Comparison of ENCODE assay signal across 12 cellular contexts in the genomic region with DNA sequence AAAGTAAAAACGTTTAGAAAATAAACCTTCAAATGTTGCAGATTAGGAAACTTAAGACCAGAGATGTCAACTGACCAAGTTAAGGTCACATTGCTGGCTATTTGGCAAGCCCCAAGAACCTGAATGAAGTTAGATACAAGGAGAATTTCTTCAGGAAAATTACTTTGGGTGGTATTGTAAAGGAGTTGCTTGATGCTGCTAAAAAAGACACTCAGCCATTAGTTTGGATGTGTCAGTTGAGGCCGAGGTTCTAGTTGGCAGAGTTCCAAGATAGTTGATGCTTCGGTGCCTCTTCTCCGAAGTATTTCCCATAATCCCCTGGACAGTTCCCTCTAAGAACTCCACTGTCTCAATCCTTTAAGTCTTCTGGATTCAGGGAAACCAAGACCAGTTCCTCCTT. TPM values are rescaled to one million over a fixed set of nuclear protein-coding genes. Genes with fewer than 3 reads are reported as not detected.
DNase-seq lines count a peak whose midpoint lies in the region; ATAC-seq, FAIRE-seq and TF ChIP-seq lines count a peak whose summit lies in the region.
"Had no signal": no experiment of that assay in that cellular context is flagged by ENCODE, and none has a peak within 500 bp of the region (broad histone marks: within the 10 kb centered on the region; RNA-seq: fewer than 3 reads in every experiment).

No MANE protein-coding gene starts in this region.

- POLR2A ChIA-PET in HepG2 (lab: Yijun Ruan, JAX): interaction anchor here (0.9 to 6.9 kb wide), 12 partner anchors 8 to 440 kb away, joined by 3 to 265 read pairs (median 4); a partner anchor contains a TSS

- H2BK12ac ChIP-seq in neuronal stem cell (ENCODE audit: low read length): no peak overlapping the region

- peaks cover 57% of the 10 kb centered on the region for H3K36me3 Mint-ChIP-seq in activated T-helper 17 cell treated with anti-CD3 and anti-CD28 coated beads, Interleukin-2, amount 50 U/mL, for 72 hours (ENCODE audit: low read depth)
- peaks cover 7 to 10% (median 9%) of the 10 kb centered on the region in 3 donors for H3K36me3 Mint-ChIP-seq in immature natural killer cell

- peak overlapping the region; percentile 100 for H3K27ac Mint-ChIP-seq in activated T-helper 17 cell treated with anti-CD3 and anti-CD28 coated beads, Interleukin-2, amount 50 U/mL, for 72 hours
- H3K27ac Mint-ChIP-seq in immature natural killer cell: no peak overlapping the region
- H3K27ac Mint-ChIP-seq: mesothelial cell of epicardium had no signal

- no peak overlapping the region for H3K18ac ChIP-seq in neuronal stem cell (ENCODE audit: low read length)

- H3K36me3 ChIP-seq in BLaER1 (peaks cover 33% of the 10 kb centered on the region), HepG2 (replicated peaks in 1 of 2; ENCODE audit: control insufficient read depth in 1 of 2, insufficient read depth in 2 of 2, low read length in 2 of 2) (peaks cover 6 to 25% of the 10 kb centered on the region in 2 experiments; a peak in 4 of 5 replicates), neuronal stem cell (replicated peaks in 1 of 2; ENCODE audit: control insufficient read depth in 2 of 2, insufficient read depth in 2 of 2, low read length in 2 of 2) (peaks cover 2 to 7% of the 10 kb centered on the region in 2 donors)

- peaks cover 72% of the 10 kb centered on the region for H3K4me1 ChIP-seq in BLaER1
- peaks cover 100% of the 10 kb centered on the region for H3K4me1 ChIP-seq in HepG2 (ENCODE audit: insufficient read depth, low read length)
- H3K4me1 ChIP-seq in neuronal stem cell (ENCODE audit: control insufficient read depth in 2 of 2, insufficient read depth in 1 of 2, low read depth in 1 of 2, low read length in 2 of 2): peaks cover 2 to 3% of the 10 kb centered on the region in 2 donors

- ATAC-seq in activated T-helper 17 cell treated with anti-CD3 and anti-CD28 coated beads, Interleukin-2, amount 50 U/mL, for 72 hours (replicated peaks): no peak
- ATAC-seq in HepG2: no peak

- peaks cover 56% of the 10 kb centered on the region for H3K4me1 Mint-ChIP-seq in activated T-helper 17 cell treated with anti-CD3 and anti-CD28 coated beads, Interleukin-2, amount 50 U/mL, for 72 hours
- peaks cover 9 to 30% of the 10 kb centered on the region in 2 donors for H3K4me1 Mint-ChIP-seq in immature natural killer cell

- no peaks in the 10 kb centered on the region for H3K79me1 ChIP-seq in neuronal stem cell (ENCODE audit: low read depth, low read length)

- H3K4me3 ChIP-seq in BLaER1: no peak overlapping the region
- H3K4me3 ChIP-seq in HepG2 (replicated peaks in 1 of 3; ENCODE audit: insufficient read depth in 1 of 3, low read depth in 2 of 3, low read length in 3 of 3): peak overlapping the region in 1 of 3 experiments; percentile 15; a peak in 1 of 6 replicates
- H3K4me3 ChIP-seq in neuronal stem cell (ENCODE audit: low read length in 2 of 2): no peak overlapping the region
- H3K4me3 ChIP-seq: sigmoid colon had no signal

- H3K14ac ChIP-seq in neuronal stem cell (ENCODE audit: low read length): no peak overlapping the region

- intact Hi-C loops in HepG2 (cut with micrococcal nuclease; ENCODE audit: unreplicated experiment): loop anchor here (1.0 to 10.0 kb wide), 3 partner anchors 17 to 334 kb away; a partner anchor contains a TSS

- no peak overlapping the region for H3K9ac ChIP-seq in BLaER1
- H3K9ac ChIP-seq in HepG2 (ENCODE audit: insufficient read depth, low read depth, low read length): peak overlapping the region; percentile 80
- H3K9ac ChIP-seq in neuronal stem cell (ENCODE audit: low read depth, low read length, poor library complexity): no peak overlapping the region

- in situ Hi-C loops in HepG2 (cut with HindIII; ENCODE audit: extremely low pct_ligation_motif_present, low pct_unique_long_range_greater_than_20kb): no loop called here

- peaks cover 4% of the 10 kb centered on the region for H3K9me3 Mint-ChIP-seq in activated T-helper 17 cell treated with anti-CD3 and anti-CD28 coated beads, Interleukin-2, amount 50 U/mL, for 72 hours
- H3K9me3 Mint-ChIP-seq in immature natural killer cell: no peaks in the 10 kb centered on the region
- H3K9me3 Mint-ChIP-seq: mesothelial cell of epicardium had no signal

- no peak overlapping the region for H3K23ac ChIP-seq in neuronal stem cell (ENCODE audit: low read depth, low read length, poor library complexity)

- H2BK5ac ChIP-seq in neuronal stem cell (ENCODE audit: low read length): no peak overlapping the region

- H4K91ac ChIP-seq in neuronal stem cell (ENCODE audit: low read depth, low read length, poor library complexity): no peak overlapping the region

- H3K9me3 ChIP-seq in BLaER1: no peaks in the 10 kb centered on the region
- no peaks in the 10 kb centered on the region for H3K9me3 ChIP-seq in HepG2 (ENCODE audit: low read length)
- H3K9me3 ChIP-seq in neuronal stem cell (replicated peaks in 1 of 2; ENCODE audit: control insufficient read depth in 2 of 2, insufficient read depth in 1 of 2, low read depth in 1 of 2, low read length in 2 of 2): no peaks in the 10 kb centered on the region
- H3K9me3 ChIP-seq: sigmoid colon had no signal

- no peak for TF ChIP-seq RAD21 in HepG2 (CRISPR knock-in tag; IDR thresholded peaks at IDR 0.05)

- H3K27me3 Mint-ChIP-seq in activated T-helper 17 cell treated with anti-CD3 and anti-CD28 coated beads, Interleukin-2, amount 50 U/mL, for 72 hours: no peaks in the 10 kb centered on the region
- H3K27me3 Mint-ChIP-seq in immature natural killer cell (ENCODE audit: low read depth in 3 of 3): peaks cover 0 to 3% (median 2%) of the 10 kb centered on the region in 3 donors

- H3K27ac ChIP-seq in BLaER1 (no peak overlapping the region), HepG2 (ENCODE audit: extremely low read length, insufficient read depth, low read length) (peak overlapping the region; percentile 99), neuronal stem cell (replicated peaks; ENCODE audit: low read length) (no peak overlapping the region)
- H3K27ac ChIP-seq: sigmoid colon had no signal

- TF ChIP-seq POLR2A in HepG2 (IDR thresholded peaks at IDR 0.05; ENCODE audit: insufficient read depth in 1 of 2, low read depth in 2 of 2, low read length in 2 of 2): no peak

- TF ChIP-seq EP300 in HepG2 (IDR thresholded peaks at IDR 0.05; ENCODE audit: low read depth in 2 of 2, low read length in 2 of 2): no peak
- TF ChIP-seq EP300 in HepG2 (CRISPR knock-in tag; IDR thresholded peaks at IDR 0.05; ENCODE audit: borderline replicate concordance): no peak

- H2AK5ac ChIP-seq in neuronal stem cell (ENCODE audit: low read depth, low read length): no peak overlapping the region

- no TSS peak for BruUV-seq in HepG2 (replicated peaks; lab: Mats Ljungman, UMichigan)

- H4K20me1 ChIP-seq in BLaER1 (peaks cover 44% of the 10 kb centered on the region), HepG2 (ENCODE audit: insufficient read depth, low read length) (peaks cover 17% of the 10 kb centered on the region)

- no peak overlapping the region for H2BK120ac ChIP-seq in neuronal stem cell (ENCODE audit: low read depth, low read length)

- H2AFZ ChIP-seq in HepG2 (ENCODE audit: low read length): no peak overlapping the region
- H2AFZ ChIP-seq in neuronal stem cell (ENCODE audit: low read length): no peak overlapping the region

- peak overlapping the region; percentile 76 for H3K4me3 Mint-ChIP-seq in activated T-helper 17 cell treated with anti-CD3 and anti-CD28 coated beads, Interleukin-2, amount 50 U/mL, for 72 hours
- H3K4me3 Mint-ChIP-seq in immature natural killer cell: no peak overlapping the region
- H3K4me3 Mint-ChIP-seq: mesothelial cell of epicardium had no signal

- no peak for TF ChIP-seq CTCF in HepG2 (CRISPR knock-in tag; IDR thresholded peaks at IDR 0.05)

- CTCF ChIA-PET in HepG2 (lab: Yijun Ruan, JAX; ENCODE audit: low intra/inter-chr PET ratio, low total read pairs): no interaction called here

- H3K4me2 ChIP-seq in BLaER1 (peak overlapping the region; percentile 56; the same call in 1 of the 2 replicates), HepG2 (ENCODE audit: low read depth, low read length) (peak overlapping the region; percentile 81), neuronal stem cell (ENCODE audit: insufficient read depth, low read length, poor library complexity, severe bottlenecking) (no peak overlapping the region)

- H4K8ac ChIP-seq in neuronal stem cell (ENCODE audit: low read depth, low read length): no peak overlapping the region

- no peak overlapping the region for H3K4ac ChIP-seq in neuronal stem cell (ENCODE audit: low read length)

- DNase-seq in HK-2 (ENCODE audit: unreplicated experiment) (peak; percentile 35), HepG2 (ENCODE audit: low spot score) (no peak), immature natural killer cell (no peak), mesenteric fat pad (ENCODE audit: low spot score) (no peak), NCI-H2196 (lab: John Stamatoyannopoulos, UW; ENCODE audit: unreplicated experiment) (no peak), neuronal stem cell (ENCODE audit: low spot score) (no peak)
- DNase-seq: sigmoid colon had no signal

- no peak overlapping the region for H2BK15ac ChIP-seq in neuronal stem cell (ENCODE audit: low read length)

- 14% methylated on average over 4 of the region's 4 CpGs for WGBS in HepG2 (ENCODE audit: low lambda C conversion rate)
- no CpG with 5 or more reads among the region's 4 CpGs for WGBS in neuronal stem cell (ENCODE audit: extremely low coverage in 2 of 2, insufficient read length in 2 of 2, insufficient replicate concordance in 1 of 2), 2 donors

- no peaks in the 10 kb centered on the region for H3K27me3 ChIP-seq in BLaER1
- H3K27me3 ChIP-seq in HepG2 (ENCODE audit: control insufficient read depth in 1 of 2, insufficient read depth in 2 of 2, low read length in 2 of 2): no peaks in the 10 kb centered on the region
- H3K27me3 ChIP-seq in neuronal stem cell (ENCODE audit: control insufficient read depth in 3 of 3, insufficient read depth in 3 of 3, low read depth in 1 of 3, low read length in 3 of 3): no peaks in the 10 kb centered on the region
- H3K27me3 ChIP-seq: sigmoid colon had no signal

- FAIRE-seq in HepG2 (lab: Jason Lieb, UNC): no peak

- peaks cover 25% of the 10 kb centered on the region for H3K79me2 ChIP-seq in HepG2 (ENCODE audit: insufficient read depth, low read length)

RNA-seq across cellular contexts. Expression of a gene that starts 24.3 kb away (rescaled TPM):
- 10 to 100 TPM; 42.8 to 92.4 TPM for total RNA-seq in activated T-helper 17 cell treated with anti-CD3 and anti-CD28 coated beads, Interleukin-2, amount 50 U/mL, for 72 hours
- total RNA-seq in HepG2 (2016; rRNA removed; fragmentation: Illumina TruSeq; extraction: Trizol): 71.8 and 79.5 TPM in 2 replicates
- 41.9 and 49.0 TPM in 2 replicates for total RNA-seq in HepG2 (2016; cell fraction: cytosol; rRNA removed; fragmentation: Illumina TruSeq; extraction: Trizol; ENCODE audit: low read depth)
- 64.5 and 73.0 TPM in 2 replicates for total RNA-seq in HepG2 (2016; cell fraction: insoluble cytoplasmic fraction; rRNA removed; fragmentation: Illumina TruSeq; extraction: Trizol)
- 102 and 124 TPM in 2 replicates for total RNA-seq in HepG2 (2016; cell fraction: membrane; rRNA removed; fragmentation: Illumina TruSeq; extraction: Trizol)
- 38.0 and 42.7 TPM in 2 replicates for total RNA-seq in HepG2 (2016; cell fraction: nucleus; rRNA removed; fragmentation: Illumina TruSeq; extraction: Trizol)
- polyA plus RNA-seq in HepG2 (2011; rRNA removed): 117 and 140 TPM in 2 replicates
- 63.7 and 115 TPM in 2 replicates for polyA plus RNA-seq in HepG2 (2011; cell fraction: cytosol; rRNA removed)
- 132 and 149 TPM in 2 replicates for polyA plus RNA-seq in HepG2 (2011; cell fraction: nucleus; rRNA removed)
- polyA plus RNA-seq in HepG2 (2012): 62.2 and 69.8 TPM in 2 replicates
- polyA plus RNA-seq in HepG2 (2016; cell fraction: cytosol; fragmentation: Illumina TruSeq; extraction: Trizol; ENCODE audit: low read depth): 51.8 and 68.8 TPM in 2 replicates
- polyA plus RNA-seq in HepG2 (2016; cell fraction: insoluble cytoplasmic fraction; fragmentation: Illumina TruSeq; extraction: Trizol; ENCODE audit: low read depth): 103 and 110 TPM in 2 replicates
- polyA plus RNA-seq in HepG2 (2016; cell fraction: membrane; fragmentation: Illumina TruSeq; extraction: Trizol; ENCODE audit: low read depth): 106 and 126 TPM in 2 replicates
- 70.3 and 71.0 TPM in 2 replicates for polyA plus RNA-seq in HepG2 (2016; cell fraction: nucleus; fragmentation: Illumina TruSeq; extraction: Trizol; ENCODE audit: insufficient read depth, low read depth)
- polyA minus RNA-seq in HepG2 (2011; rRNA and poly(A)+ RNA removed; ENCODE audit: low replicate concordance): 134 and 280 TPM in 2 replicates
- 79.8 and 91.3 TPM in 2 replicates for polyA minus RNA-seq in HepG2 (2011; cell fraction: cytosol; rRNA and poly(A)+ RNA removed)
- polyA minus RNA-seq in HepG2 (2011; cell fraction: nucleus; rRNA and poly(A)+ RNA removed): 24.6 and 28.0 TPM in 2 replicates
- polyA plus RNA-seq in immature natural killer cell: 10 to 100 TPM; 22.7 to 29.1 (median 25.5) TPM
- 26.9 TPM for total RNA-seq in mesenteric fat pad
- polyA plus RNA-seq in neuronal stem cell (2013, experiment 1 of 2): 16.1 TPM
- polyA plus RNA-seq in neuronal stem cell (2013, experiment 2 of 2): 16.2 TPM

RNA-seq across cellular contexts. Expression of a gene that starts 35.0 kb away (rescaled TPM):
- total RNA-seq in activated T-helper 17 cell treated with anti-CD3 and anti-CD28 coated beads, Interleukin-2, amount 50 U/mL, for 72 hours: under 1 TPM in 1 of 2 donors, not detected in 1; 0.21 TPM
- not detected in 2 replicates for total RNA-seq in HepG2 (2016; rRNA removed; fragmentation: Illumina TruSeq; extraction: Trizol)
- 0.18 TPM in 1 of 2 replicates, not detected in the other for total RNA-seq in HepG2 (2016; cell fraction: cytosol; rRNA removed; fragmentation: Illumina TruSeq; extraction: Trizol; ENCODE audit: low read depth)
- 0.09 TPM in 1 of 2 replicates, not detected in the other for total RNA-seq in HepG2 (2016; cell fraction: insoluble cytoplasmic fraction; rRNA removed; fragmentation: Illumina TruSeq; extraction: Trizol)
- 0.15 TPM in 1 of 2 replicates, not detected in the other for total RNA-seq in HepG2 (2016; cell fraction: membrane; rRNA removed; fragmentation: Illumina TruSeq; extraction: Trizol)
- total RNA-seq in HepG2 (2016; cell fraction: nucleus; rRNA removed; fragmentation: Illumina TruSeq; extraction: Trizol): 0.28 TPM in 1 of 2 replicates, not detected in the other
- 0.03 TPM in 1 of 2 replicates, not detected in the other for polyA plus RNA-seq in HepG2 (2011; rRNA removed)
- polyA plus RNA-seq in HepG2 (2011; cell fraction: cytosol; rRNA removed): 0.03 and 0.18 TPM in 2 replicates
- polyA plus RNA-seq in HepG2 (2011; cell fraction: nucleus; rRNA removed): 0.10 and 0.48 TPM in 2 replicates
- polyA plus RNA-seq in HepG2 (2012): 0.15 TPM in 1 of 2 replicates, not detected in the other
- polyA plus RNA-seq in HepG2 (2016; cell fraction: cytosol; fragmentation: Illumina TruSeq; extraction: Trizol; ENCODE audit: low read depth): not detected in 2 replicates
- polyA plus RNA-seq in HepG2 (2016; cell fraction: insoluble cytoplasmic fraction; fragmentation: Illumina TruSeq; extraction: Trizol; ENCODE audit: low read depth): not detected in 2 replicates
- not detected in 2 replicates for polyA plus RNA-seq in HepG2 (2016; cell fraction: membrane; fragmentation: Illumina TruSeq; extraction: Trizol; ENCODE audit: low read depth)
- not detected in 2 replicates for polyA plus RNA-seq in HepG2 (2016; cell fraction: nucleus; fragmentation: Illumina TruSeq; extraction: Trizol; ENCODE audit: insufficient read depth, low read depth)
- polyA minus RNA-seq in HepG2 (2011; rRNA and poly(A)+ RNA removed; ENCODE audit: low replicate concordance): 0.09 and 0.32 TPM in 2 replicates
- 0.30 TPM in 1 of 2 replicates, not detected in the other for polyA minus RNA-seq in HepG2 (2011; cell fraction: cytosol; rRNA and poly(A)+ RNA removed)
- 0.26 and 0.50 TPM in 2 replicates for polyA minus RNA-seq in HepG2 (2011; cell fraction: nucleus; rRNA and poly(A)+ RNA removed)
- under 1 TPM in 1 of 3 donors, not detected in 2; 0.94 TPM for polyA plus RNA-seq in immature natural killer cell
- 0.29 TPM for total RNA-seq in mesenteric fat pad
- 0.04 TPM for polyA plus RNA-seq in neuronal stem cell (2013, experiment 1 of 2)
- polyA plus RNA-seq in neuronal stem cell (2013, experiment 2 of 2): 0.01 TPM
- total RNA-seq: NCI-H460, sigmoid colon had no signal
- polyA plus RNA-seq: IMR-90, sigmoid colon had no signal
